ENCODE assay signal across 8 cellular contexts in the genomic region with DNA sequence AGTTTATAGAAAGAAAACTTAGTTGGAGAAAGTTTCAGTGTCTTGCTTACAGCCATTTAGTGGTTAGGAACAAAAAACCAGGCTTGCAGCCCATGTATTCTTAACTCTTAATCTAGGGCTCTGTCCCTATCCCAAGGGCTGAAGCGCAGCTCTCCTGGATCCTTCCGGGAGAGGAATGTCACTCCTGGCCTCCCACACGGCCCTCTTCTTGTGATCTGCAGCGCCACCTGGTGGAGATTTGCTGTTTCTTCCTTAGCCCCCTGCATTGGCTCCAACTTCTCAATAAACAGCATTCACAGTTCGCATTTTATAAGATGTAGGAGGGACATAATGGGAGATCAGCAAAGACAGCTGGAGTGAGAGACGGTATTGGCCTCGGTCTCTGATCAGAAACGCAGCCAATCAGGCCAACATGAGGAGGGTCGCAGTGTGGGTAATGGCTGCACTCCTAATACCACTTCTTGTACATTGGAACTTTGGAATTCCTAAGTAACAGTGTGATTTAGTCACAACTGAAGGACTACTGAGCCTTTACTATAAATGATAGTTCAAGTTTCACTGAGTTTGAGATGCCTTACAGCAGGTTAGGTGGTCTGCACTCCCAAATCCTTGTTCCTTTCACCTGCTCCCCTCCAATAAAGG.
DNase-seq lines count a peak whose midpoint lies in the region; ATAC-seq lines count a peak whose summit lies in the region.

No MANE protein-coding gene starts in this region.

- ATAC-seq in HG02678 (IDR thresholded peaks at IDR 0.05; ENCODE audit: unreplicated experiment) (peak; percentile 80), HG03460 (IDR thresholded peaks at IDR 0.05; ENCODE audit: unreplicated experiment) (no peak)

- DNase-seq in NCI-H2029 treated with DMSO at 0.1 percent for 48 hours (lab: John Stamatoyannopoulos, UW) (peak; percentile 29), NCI-H2029 (lab: John Stamatoyannopoulos, UW) (no peak), NCI-H2227 (lab: John Stamatoyannopoulos, UW; ENCODE audit: unreplicated experiment) (peak; percentile 87), fibroblast of the conjunctiva (ENCODE audit: low read depth) (peak; percentile 46), non-pigmented ciliary epithelial cell (ENCODE audit: low read depth) (peak; percentile 22)
- DNase-seq in activated CD4-positive, alpha-beta T cell treated with anti-CD3 and anti-CD28 coated beads, Interleukin-2, amount 50 U/mL, for 48 hours = peak; percentile 53 to 64
